ENCODE assay signal across 9 cellular contexts in the genomic region with DNA sequence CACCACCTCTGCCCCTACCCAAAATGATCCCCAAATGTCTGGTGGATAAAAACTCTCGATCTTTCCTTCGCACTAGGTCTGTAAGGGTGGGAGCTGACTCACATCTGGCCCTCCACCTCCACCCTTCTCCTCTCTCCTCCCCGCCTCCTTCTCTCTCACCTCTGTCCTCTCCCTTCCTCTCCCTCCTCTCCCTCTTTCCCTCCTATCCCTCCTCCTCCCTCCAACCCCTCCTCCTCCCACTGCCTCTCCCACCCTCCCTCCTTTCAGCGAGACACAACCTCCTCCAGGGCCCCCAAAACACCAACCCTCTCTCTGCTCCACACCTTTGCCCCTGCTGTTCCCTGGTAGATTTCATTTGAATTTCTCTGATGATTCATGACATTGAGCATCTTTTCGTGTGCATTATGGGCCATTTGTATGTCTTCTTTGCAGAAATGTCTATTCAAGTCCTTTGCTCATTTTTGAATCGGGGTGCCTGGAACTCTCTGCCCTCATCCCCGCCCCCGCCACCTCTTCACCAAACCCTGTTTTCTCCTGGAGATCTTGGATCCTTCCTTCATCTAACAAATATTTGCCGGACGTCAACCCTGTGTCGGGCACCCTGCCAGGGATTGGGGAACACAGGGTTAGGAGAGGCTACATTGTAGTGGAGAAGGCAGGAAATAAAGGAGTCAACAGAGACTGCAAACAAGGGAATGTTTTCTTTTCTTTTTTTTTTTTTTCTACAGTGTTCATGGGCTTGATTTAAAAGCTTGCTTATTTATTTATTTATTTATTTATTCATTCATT. TPM values are rescaled to one million over a fixed set of nuclear protein-coding genes. Genes with fewer than 3 reads are reported as not detected.
A peak's percentile ranks its signal among the peaks of the same experiment; 100 is the strongest.
DNase-seq lines count a peak whose midpoint lies in the region; ATAC-seq and TF ChIP-seq lines count a peak whose summit lies in the region.
"Had no signal": no experiment of that assay in that cellular context is flagged by ENCODE, and none has a peak within 500 bp of the region (broad histone marks: within the 10 kb centered on the region; RNA-seq: fewer than 3 reads in every experiment).

No MANE protein-coding gene starts in this region.

- no peak overlapping the region for H3K23ac ChIP-seq in mesendoderm (ENCODE audit: low read length)

- no peak overlapping the region for H3K18ac ChIP-seq in mesendoderm (ENCODE audit: low read length)

- no CpG with 5 or more reads among the region's 11 CpGs for WGBS in mesendoderm (ENCODE audit: extremely low coverage, insufficient coverage, low lambda C conversion rate)

- H2BK5ac ChIP-seq in mesendoderm (ENCODE audit: low read length): no peak overlapping the region

- no peak for TF ChIP-seq CTCF in coronary artery (IDR thresholded peaks at IDR 0.05)

- H3K4ac ChIP-seq in mesendoderm (ENCODE audit: low read depth, low read length): no peak overlapping the region

- DNase-seq in SHP77 treated with DMSO at 0.1 percent for 48 hours (lab: John Stamatoyannopoulos, UW) (peak; percentile 14), SHP77 (lab: John Stamatoyannopoulos, UW) (no peak), coronary artery (ENCODE audit: low spot score) (peak; percentile 92), mesendoderm (no peak), glomerular visceral epithelial cell (ENCODE audit: extremely low spot score) (no peak)
- DNase-seq: NCI-H2171 treated with DMSO at 0.1 percent for 48 hours had no signal

- no peaks in the 10 kb centered on the region for H3K27me3 ChIP-seq in mesendoderm (ENCODE audit: insufficient read depth, low read length, poor library complexity)

- no peak overlapping the region for H2BK15ac ChIP-seq in mesendoderm (replicated peaks; ENCODE audit: low read depth)

- no peak for ATAC-seq in GM21786 (IDR thresholded peaks at IDR 0.05; ENCODE audit: unreplicated experiment)
- ATAC-seq in GM21723 (IDR thresholded peaks at IDR 0.05; ENCODE audit: unreplicated experiment): no peak
- no peak for ATAC-seq in GM21381 (IDR thresholded peaks at IDR 0.05; ENCODE audit: unreplicated experiment)

- H3K9ac ChIP-seq in mesendoderm (ENCODE audit: low read length): no peak overlapping the region

- H3K56ac ChIP-seq in mesendoderm (ENCODE audit: low read length): peak overlapping the region; percentile 34

- H3K79me1 ChIP-seq in mesendoderm (ENCODE audit: low read length): no peaks in the 10 kb centered on the region

- no peak overlapping the region for H2AK5ac ChIP-seq in mesendoderm (ENCODE audit: low read length)

- no peaks in the 10 kb centered on the region for H3K36me3 ChIP-seq in mesendoderm (ENCODE audit: control insufficient read depth, insufficient read depth, low read length)

- H4K5ac ChIP-seq in mesendoderm (ENCODE audit: low read length): no peak overlapping the region

- H3K27ac ChIP-seq in coronary artery: peak overlapping the region; percentile 88 to 91
- no peak overlapping the region for H3K27ac ChIP-seq in mesendoderm (ENCODE audit: low read depth, low read length)

- no peak overlapping the region for H3K4me2 ChIP-seq in mesendoderm (ENCODE audit: low read length)

- no peak overlapping the region for H2BK120ac ChIP-seq in mesendoderm (ENCODE audit: low read depth, low read length)

- H3K79me2 ChIP-seq in mesendoderm (ENCODE audit: control insufficient read depth, insufficient read depth, low read length): no peaks in the 10 kb centered on the region

- H3K4me1 ChIP-seq in mesendoderm (ENCODE audit: control insufficient read depth, low read depth, low read length): no peaks in the 10 kb centered on the region

- H4K8ac ChIP-seq in mesendoderm (ENCODE audit: low read depth, low read length): no peak overlapping the region

- peak overlapping the region; percentile 20 for H3K4me3 ChIP-seq in coronary artery
- no peak overlapping the region for H3K4me3 ChIP-seq in mesendoderm (ENCODE audit: low read length)

RNA-seq across cellular contexts. Expression of a gene that starts 25.4 kb away (rescaled TPM):
- 198 TPM for polyA plus RNA-seq in mesendoderm (2013, experiment 1 of 2)
- 198 TPM for polyA plus RNA-seq in mesendoderm (2013, experiment 2 of 2)

RNA-seq across cellular contexts. Expression of a gene that starts 36.9 kb away (rescaled TPM):
- 166 TPM for polyA plus RNA-seq in mesendoderm (2013, experiment 1 of 2)
- 156 TPM for polyA plus RNA-seq in mesendoderm (2013, experiment 2 of 2)

RNA-seq across cellular contexts. Expression of a gene that starts 47.0 kb away (rescaled TPM):
- 35.2 TPM for polyA plus RNA-seq in mesendoderm (2013, experiment 1 of 2)
- 35.5 TPM for polyA plus RNA-seq in mesendoderm (2013, experiment 2 of 2)

Comparison
In these comparisons a context has a peak if more than half of its experiments do, and no peak if none do; other contexts are left out.
1. DNase-seq: peak in SHP77 treated with DMSO at 0.1 percent for 48 hours (single experiment) and coronary artery (single experiment); none in SHP77 (0 of 2), mesendoderm (single experiment) and glomerular visceral epithelial cell (single experiment).